ENCODE assay signal across 15 cellular contexts in the genomic region with DNA sequence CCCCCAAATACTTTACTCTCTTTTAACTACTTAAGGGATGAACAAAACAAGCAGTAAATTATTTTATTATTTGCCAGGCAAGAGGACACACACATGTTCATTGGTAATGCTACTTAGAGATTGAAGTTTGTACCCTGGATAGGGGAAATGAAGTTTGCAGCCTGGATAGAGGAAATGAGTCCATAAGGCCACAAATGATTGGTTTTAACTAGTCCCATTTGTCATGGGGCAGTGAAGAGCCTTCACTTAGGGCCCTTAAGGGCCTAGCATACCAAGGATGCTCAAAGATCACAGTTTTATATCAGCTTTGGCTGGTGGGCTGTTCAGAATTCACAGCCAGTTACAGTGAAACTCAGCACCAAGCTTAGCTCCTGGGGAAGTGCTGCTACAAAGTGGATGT. TPM values are rescaled to one million over a fixed set of nuclear protein-coding genes. Genes with fewer than 3 reads are reported as not detected.
A peak's percentile ranks its signal among the peaks of the same experiment; 100 is the strongest.
DNase-seq lines count a peak whose midpoint lies in the region; ATAC-seq, FAIRE-seq and TF ChIP-seq lines count a peak whose summit lies in the region.
"Had no signal": no experiment of that assay in that cellular context is flagged by ENCODE, and none has a peak within 500 bp of the region (broad histone marks: within the 10 kb centered on the region; RNA-seq: fewer than 3 reads in every experiment).

No MANE protein-coding gene starts in this region.

- no peaks in the 10 kb centered on the region for H3K9me3 ChIP-seq in CD4-positive, alpha-beta T cell (ENCODE audit: control insufficient read depth, low read length)
- H3K9me3 ChIP-seq: prostate gland had no signal

- FAIRE-seq in GM18507 (lab: Jason Lieb, UNC) = peak; percentile 59

- H3K9me3 Mint-ChIP-seq in CD4-positive, alpha-beta T cell = no peaks in the 10 kb centered on the region
- no peaks in the 10 kb centered on the region for H3K9me3 Mint-ChIP-seq in activated CD4-positive, alpha-beta memory T cell treated with anti-CD3 and anti-CD28 coated beads for 36 hours
- no peaks in the 10 kb centered on the region for H3K9me3 Mint-ChIP-seq in natural killer cell
- no peaks in the 10 kb centered on the region for H3K9me3 Mint-ChIP-seq in activated CD8-positive, alpha-beta T cell treated with anti-CD3 and anti-CD28 coated beads for 36 hours
- H3K9me3 Mint-ChIP-seq: activated B cell treated with CpG ODN at 0.5 μM for 24 hours, naive B cell had no signal

- no peak for DNase-seq in CD4-positive, alpha-beta T cell
- no peak for DNase-seq in GM18507 (ENCODE audit: extremely low spot score, insufficient read length, low read depth)
- DNase-seq in activated CD4-positive, alpha-beta memory T cell treated with anti-CD3 and anti-CD28 coated beads for 36 hours = no peak
- no peak for DNase-seq in natural killer cell
- no peak for DNase-seq in activated CD8-positive, alpha-beta T cell treated with anti-CD3 and anti-CD28 coated beads for 36 hours
- DNase-seq: activated B cell treated with CpG ODN at 0.5 μM for 24 hours; foreskin keratinocyte; naive B cell; NCI-H1436; PC-9; stimulated activated CD4-positive, alpha-beta T cell treated with anti-CD3 and anti-CD28 coated beads, Interleukin-15, amount 100 ng/mL, for 24 hours had no signal

- no peaks in the 10 kb centered on the region for H3K27me3 Mint-ChIP-seq in CD4-positive, alpha-beta T cell
- no peaks in the 10 kb centered on the region for H3K27me3 Mint-ChIP-seq in activated CD4-positive, alpha-beta memory T cell treated with anti-CD3 and anti-CD28 coated beads for 36 hours
- H3K27me3 Mint-ChIP-seq in natural killer cell (ENCODE audit: low read depth in 2 of 2) = no peaks in the 10 kb centered on the region
- no peaks in the 10 kb centered on the region for H3K27me3 Mint-ChIP-seq in activated CD8-positive, alpha-beta T cell treated with anti-CD3 and anti-CD28 coated beads for 36 hours
- H3K27me3 Mint-ChIP-seq: activated B cell treated with CpG ODN at 0.5 μM for 24 hours, naive B cell had no signal

- H3K27me3 ChIP-seq in CD4-positive, alpha-beta T cell (ENCODE audit: control insufficient read depth, insufficient read depth, low read length) = no peaks in the 10 kb centered on the region
- H3K27me3 ChIP-seq: foreskin keratinocyte had no signal

- H3K4me3 Mint-ChIP-seq in CD4-positive, alpha-beta T cell = no peak overlapping the region
- no peak overlapping the region for H3K4me3 Mint-ChIP-seq in activated CD4-positive, alpha-beta memory T cell treated with anti-CD3 and anti-CD28 coated beads for 36 hours
- H3K4me3 Mint-ChIP-seq in natural killer cell = peak overlapping the region; percentile 86
- H3K4me3 Mint-ChIP-seq in activated CD8-positive, alpha-beta T cell treated with anti-CD3 and anti-CD28 coated beads for 36 hours = no peak overlapping the region
- H3K4me3 Mint-ChIP-seq: activated B cell treated with CpG ODN at 0.5 μM for 24 hours, naive B cell had no signal

- H3K27ac ChIP-seq in CD4-positive, alpha-beta T cell (ENCODE audit: low read depth, low read length) = no peak overlapping the region
- H3K27ac ChIP-seq: foreskin keratinocyte, PC-9, prostate gland, SK-N-MC had no signal

- H3K27ac Mint-ChIP-seq in CD4-positive, alpha-beta T cell = peak overlapping the region; percentile 83
- H3K27ac Mint-ChIP-seq in activated CD4-positive, alpha-beta memory T cell treated with anti-CD3 and anti-CD28 coated beads for 36 hours = peak overlapping the region; percentile 20
- peak overlapping the region; percentile 87 to 94 for H3K27ac Mint-ChIP-seq in natural killer cell
- no peak overlapping the region for H3K27ac Mint-ChIP-seq in activated CD8-positive, alpha-beta T cell treated with anti-CD3 and anti-CD28 coated beads for 36 hours
- H3K27ac Mint-ChIP-seq: activated B cell treated with CpG ODN at 0.5 μM for 24 hours had no signal

- no peak for TF ChIP-seq CTCF in CD4-positive, alpha-beta T cell (IDR thresholded peaks at IDR 0.05)
- no peak for TF ChIP-seq CTCF in natural killer cell (IDR thresholded peaks at IDR 0.05)
- TF ChIP-seq CTCF in activated CD8-positive, alpha-beta T cell treated with anti-CD3 and anti-CD28 coated beads for 36 hours (IDR thresholded peaks at IDR 0.05) = no peak

- no peak for ATAC-seq in CD4-positive, alpha-beta T cell (ENCODE audit: poor library complexity)
- no peak for ATAC-seq in natural killer cell
- ATAC-seq in activated CD8-positive, alpha-beta T cell treated with anti-CD3 and anti-CD28 coated beads for 36 hours = no peak
- ATAC-seq in activated CD4-positive, CD25-positive, alpha-beta regulatory T cell treated with anti-CD3 and anti-CD28 coated beads, Interleukin-2, amount 50 U/mL, for 24 hours = no peak
- ATAC-seq in GM18511 (IDR thresholded peaks at IDR 0.05; ENCODE audit: unreplicated experiment) = no peak
- ATAC-seq: foreskin keratinocyte had no signal

- no peaks in the 10 kb centered on the region for H3K36me3 Mint-ChIP-seq in CD4-positive, alpha-beta T cell (ENCODE audit: low read depth)
- peaks cover 2% of the 10 kb centered on the region for H3K36me3 Mint-ChIP-seq in activated CD4-positive, alpha-beta memory T cell treated with anti-CD3 and anti-CD28 coated beads for 36 hours
- H3K36me3 Mint-ChIP-seq in natural killer cell = no peaks in the 10 kb centered on the region
- peaks cover 6% of the 10 kb centered on the region for H3K36me3 Mint-ChIP-seq in activated CD8-positive, alpha-beta T cell treated with anti-CD3 and anti-CD28 coated beads for 36 hours (ENCODE audit: low read depth)
- H3K36me3 Mint-ChIP-seq: naive B cell had no signal

- CTCF ChIA-PET in CD4-positive, alpha-beta T cell (lab: Charles Lee) = interaction anchor here (1.6 kb wide), 1 partner anchor 42 kb away, joined by 4 read pairs; a partner anchor contains a TSS
- CTCF ChIA-PET in activated CD4-positive, alpha-beta memory T cell treated with anti-CD3 and anti-CD28 coated beads for 36 hours (lab: Charles Lee) = interaction anchor here (1.4 to 1.9 kb wide), 2 partner anchors 41 to 124 kb away, joined by 3 to 9 read pairs; a partner anchor contains a TSS
- CTCF ChIA-PET in activated CD8-positive, alpha-beta T cell treated with anti-CD3 and anti-CD28 coated beads for 36 hours (lab: Charles Lee) = no interaction called here

- intact Hi-C loops in CD4-positive, alpha-beta T cell (cut with DNase I, micrococcal nuclease) = no loop called here
- intact Hi-C loops in activated CD4-positive, alpha-beta memory T cell treated with anti-CD3 and anti-CD28 coated beads for 36 hours (cut with micrococcal nuclease) = loop anchor here (2.0 kb wide), 1 partner anchor 42 kb away; a partner anchor contains a TSS
- intact Hi-C loops in natural killer cell (cut with micrococcal nuclease) = no loop called here
- intact Hi-C loops in activated CD8-positive, alpha-beta T cell treated with anti-CD3 and anti-CD28 coated beads for 36 hours (cut with micrococcal nuclease) = no loop called here

- H3K4me1 Mint-ChIP-seq in CD4-positive, alpha-beta T cell (ENCODE audit: low read depth) = peaks cover 73% of the 10 kb centered on the region
- peaks cover 69% of the 10 kb centered on the region for H3K4me1 Mint-ChIP-seq in activated CD4-positive, alpha-beta memory T cell treated with anti-CD3 and anti-CD28 coated beads for 36 hours (ENCODE audit: low read depth)
- H3K4me1 Mint-ChIP-seq in natural killer cell = peaks cover 69 to 71% of the 10 kb centered on the region in 2 donors
- H3K4me1 Mint-ChIP-seq in activated CD8-positive, alpha-beta T cell treated with anti-CD3 and anti-CD28 coated beads for 36 hours (ENCODE audit: low read depth) = peaks cover 56% of the 10 kb centered on the region

- POLR2A ChIA-PET in CD4-positive, alpha-beta T cell (lab: Charles Lee) = interaction anchor here (1.8 to 8.9 kb wide), 2 partner anchors 42 to 51 kb away, joined by 11 to 109 read pairs; a partner anchor contains a TSS
- POLR2A ChIA-PET in activated CD4-positive, alpha-beta memory T cell treated with anti-CD3 and anti-CD28 coated beads for 36 hours (lab: Charles Lee) = no interaction called here
- POLR2A ChIA-PET in activated CD8-positive, alpha-beta T cell treated with anti-CD3 and anti-CD28 coated beads for 36 hours (lab: Charles Lee) = interaction anchor here (1.0 kb wide), 1 partner anchor 168 kb away, joined by 3 read pairs; no protein-coding TSS in a partner anchor

RNA-seq across cellular contexts. Expression of a gene that starts 41.6 kb away (rescaled TPM):
- total RNA-seq in CD4-positive, alpha-beta T cell = 10 to 100 TPM; 34.6 to 35.7 TPM
- 10 to 100 TPM; 42.3 to 43.4 TPM for total RNA-seq in activated CD4-positive, alpha-beta memory T cell treated with anti-CD3 and anti-CD28 coated beads for 36 hours
- total RNA-seq in natural killer cell = 10 to 100 TPM; 37.3 to 66.6 (median 56.8) TPM
- total RNA-seq in activated CD8-positive, alpha-beta T cell treated with anti-CD3 and anti-CD28 coated beads for 36 hours = 10 to 100 TPM; 43.4 to 44.9 TPM
